ENCODE assay signal across 18 cellular contexts in the genomic region with DNA sequence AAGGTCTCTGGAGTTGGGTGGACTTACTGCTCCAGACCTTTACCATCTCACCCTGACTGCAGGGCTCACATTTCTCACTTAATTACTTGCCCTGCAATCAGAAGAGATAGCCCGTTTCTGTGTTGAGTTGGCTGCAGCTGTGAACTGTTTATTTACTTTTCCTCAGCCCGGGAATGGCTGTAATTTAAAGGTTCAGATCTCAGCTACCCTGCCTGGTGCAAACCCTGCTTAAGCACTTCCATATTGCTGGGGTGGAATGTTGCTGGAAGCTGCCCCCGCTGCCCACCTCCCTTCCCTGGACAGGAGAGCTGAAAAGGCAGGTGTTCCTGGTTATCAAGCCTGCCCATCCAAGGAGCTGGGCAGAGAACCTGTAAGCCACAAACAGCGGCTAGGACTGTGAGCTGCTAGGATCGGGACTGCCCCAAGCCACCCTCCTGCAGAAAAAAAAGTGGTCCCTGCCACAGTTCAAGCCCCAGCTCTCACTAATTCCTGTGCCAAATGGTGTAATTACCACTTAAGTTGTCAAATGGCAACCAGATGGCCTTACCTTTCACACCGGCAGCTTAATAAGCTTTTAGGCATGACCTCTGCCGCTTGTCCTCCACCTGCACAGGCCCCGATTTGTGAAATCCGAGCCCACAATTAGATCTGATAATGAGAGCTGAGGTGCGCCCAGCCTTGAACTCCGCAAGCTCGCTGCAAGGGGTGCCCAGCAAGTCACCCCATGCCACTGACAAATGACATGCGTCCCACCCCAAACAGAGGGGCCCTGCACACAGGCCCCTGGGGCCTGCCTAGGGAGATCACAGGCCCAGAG.
DNase-seq lines count a peak whose midpoint lies in the region; TF ChIP-seq lines count a peak whose summit lies in the region.
"Had no signal": no experiment of that assay in that cellular context is flagged by ENCODE, and none has a peak within 500 bp of the region (broad histone marks: within the 10 kb centered on the region; RNA-seq: fewer than 3 reads in every experiment).

No MANE protein-coding gene starts in this region.

- H3K4me2 ChIP-seq in parathyroid adenoma (ENCODE audit: low read length), result peak overlapping the region; percentile 11

- no peak for TF ChIP-seq EP300 in ovary (IDR thresholded peaks at IDR 0.05)

- H3K27me3 ChIP-seq in cardiac muscle cell, result no peaks in the 10 kb centered on the region
- H3K27me3 ChIP-seq in left ventricle myocardium inferior (ENCODE audit: low read depth), result peaks cover 5% of the 10 kb centered on the region
- no peaks in the 10 kb centered on the region for H3K27me3 ChIP-seq in parathyroid adenoma (ENCODE audit: control insufficient read depth, insufficient read depth, low read length)
- no peaks in the 10 kb centered on the region for H3K27me3 ChIP-seq in ovary

- H3K4me3 ChIP-seq in cardiac muscle cell (no peak overlapping the region), left ventricle myocardium inferior (no peak overlapping the region), parathyroid adenoma (ENCODE audit: low read depth, low read length) (no peak overlapping the region), ovary (no peak overlapping the region)
- H3K4me3 ChIP-seq: GM12878, suprapubic skin had no signal

- DNase-seq in cardiac muscle cell (ENCODE audit: low read depth in 1 of 2, low spot score in 1 of 2), result no peak
- DNase-seq in left ventricle myocardium inferior, result no peak
- peak; percentile 99 for DNase-seq in NCI-H2171 treated with DMSO at 0.1 percent for 48 hours (lab: John Stamatoyannopoulos, UW)
- DNase-seq in cerebellar cortex (ENCODE audit: low spot score), result peak; percentile 7
- no peak for DNase-seq in erythroblast (lab: John Stamatoyannopoulos, UW)
- DNase-seq in Kasumi-1 (lab: John Stamatoyannopoulos, UW), result no peak
- no peak for DNase-seq in ovary
- DNase-seq: activated CD4-positive, alpha-beta T cell treated with anti-CD3 and anti-CD28 coated beads, Interleukin-2, amount 50 U/mL, for 4 hours; activated naive CD8-positive, alpha-beta T cell treated with anti-CD3 and anti-CD28 coated beads, Interleukin-2, amount 10 ng/mL, durations not matched to agents 7 days and 5 days; activated T-cell treated with anti-CD3 and anti-CD28 coated beads, Interleukin-2, amount 50 U/mL, for 48 hours; CD4-positive, alpha-beta memory T cell; effector CD8-positive, alpha-beta T cell; occipital lobe; PC-3; stimulated activated CD4-positive, alpha-beta T cell treated with anti-CD3 and anti-CD28 coated beads, Interleukin-4, amount 100 ng/mL, for 1 hour had no signal

- TF ChIP-seq POLR2A in erythroblast (IDR thresholded peaks at IDR 0.05; ENCODE audit: low read length) (no peak), ovary (IDR thresholded peaks at IDR 0.05) (no peak)

- H3K27ac ChIP-seq in cardiac muscle cell (peak overlapping the region; percentile 2), left ventricle myocardium inferior (replicated peaks) (no peak overlapping the region), parathyroid adenoma (peak overlapping the region; percentile 67), ovary (no peak overlapping the region)
- H3K27ac ChIP-seq: suprapubic skin had no signal

- 62 to 68% (median 68%) methylated on average over 13 of the region's 13 CpGs for whole genome bisulfite sequencing in ovary, 3 donors

- intact Hi-C loops in left ventricle myocardium inferior (cut with micrococcal nuclease), result no loop called here
- intact Hi-C loops in ovary (cut with DNase I), result no loop called here

- H3K4me1 ChIP-seq in cardiac muscle cell (ENCODE audit: low read depth), result peaks cover 18% of the 10 kb centered on the region
- peaks cover 17% of the 10 kb centered on the region for H3K4me1 ChIP-seq in left ventricle myocardium inferior
- peaks cover 29% of the 10 kb centered on the region for H3K4me1 ChIP-seq in parathyroid adenoma
- no peaks in the 10 kb centered on the region for H3K4me1 ChIP-seq in ovary (ENCODE audit: insufficient read depth)

- no peaks in the 10 kb centered on the region for H3K79me2 ChIP-seq in parathyroid adenoma

- peak overlapping the region; percentile 75 for H2AFZ ChIP-seq in parathyroid adenoma

- H3K9me3 ChIP-seq in cardiac muscle cell (ENCODE audit: low read depth) (no peaks in the 10 kb centered on the region), left ventricle myocardium inferior (replicated peaks) (no peaks in the 10 kb centered on the region), parathyroid adenoma (ENCODE audit: control insufficient read depth, low read length) (no peaks in the 10 kb centered on the region), ovary (no peaks in the 10 kb centered on the region)
- H3K9me3 ChIP-seq: suprapubic skin had no signal

- H3K9ac ChIP-seq in parathyroid adenoma, result no peak overlapping the region

- no peak for TF ChIP-seq CTCF in cardiac muscle cell (IDR thresholded peaks at IDR 0.05; ENCODE audit: low read depth, low read length)
- no peak for TF ChIP-seq CTCF in left ventricle myocardium inferior (IDR thresholded peaks at IDR 0.05; ENCODE audit: borderline replicate concordance)
- TF ChIP-seq CTCF in parathyroid adenoma (IDR thresholded peaks at IDR 0.05), result no peak
- TF ChIP-seq CTCF in ovary (IDR thresholded peaks at IDR 0.05), result no peak

- no peaks in the 10 kb centered on the region for H3K36me3 ChIP-seq in cardiac muscle cell
- H3K36me3 ChIP-seq in left ventricle myocardium inferior, result no peaks in the 10 kb centered on the region
- H3K36me3 ChIP-seq in parathyroid adenoma (ENCODE audit: control insufficient read depth, insufficient read depth, low read length), result no peaks in the 10 kb centered on the region
- H3K36me3 ChIP-seq in ovary, result no peaks in the 10 kb centered on the region
- H3K36me3 ChIP-seq: suprapubic skin had no signal

Comparison
In these comparisons a context has a peak if more than half of its experiments do, and no peak if none do; other contexts are left out.
1. H3K27ac ChIP-seq: peak in cardiac muscle cell (single experiment) and parathyroid adenoma (single experiment); none in left ventricle myocardium inferior (single experiment) and ovary (0 of 2).
2. DNase-seq: peak in NCI-H2171 treated with DMSO at 0.1 percent for 48 hours (single experiment) and cerebellar cortex (single experiment); none in cardiac muscle cell (0 of 2), left ventricle myocardium inferior (single experiment), erythroblast (0 of 2), Kasumi-1 (0 of 2) and ovary (0 of 5).